In genomic region chr10:132317477-132317876, GRCh38 we compare ENCODE assay signal across 1 cellular context.
A peak's percentile ranks its signal among the peaks of the same experiment; 100 is the strongest.
TF ChIP-seq lines count a peak whose summit lies in the region.

No MANE protein-coding gene starts in this region.

TF ChIP-seq in HepG2, 621 proteins besides CTCF, POLR2A, EP300 and RAD21:
- TF ChIP-seq, protein P1, sequence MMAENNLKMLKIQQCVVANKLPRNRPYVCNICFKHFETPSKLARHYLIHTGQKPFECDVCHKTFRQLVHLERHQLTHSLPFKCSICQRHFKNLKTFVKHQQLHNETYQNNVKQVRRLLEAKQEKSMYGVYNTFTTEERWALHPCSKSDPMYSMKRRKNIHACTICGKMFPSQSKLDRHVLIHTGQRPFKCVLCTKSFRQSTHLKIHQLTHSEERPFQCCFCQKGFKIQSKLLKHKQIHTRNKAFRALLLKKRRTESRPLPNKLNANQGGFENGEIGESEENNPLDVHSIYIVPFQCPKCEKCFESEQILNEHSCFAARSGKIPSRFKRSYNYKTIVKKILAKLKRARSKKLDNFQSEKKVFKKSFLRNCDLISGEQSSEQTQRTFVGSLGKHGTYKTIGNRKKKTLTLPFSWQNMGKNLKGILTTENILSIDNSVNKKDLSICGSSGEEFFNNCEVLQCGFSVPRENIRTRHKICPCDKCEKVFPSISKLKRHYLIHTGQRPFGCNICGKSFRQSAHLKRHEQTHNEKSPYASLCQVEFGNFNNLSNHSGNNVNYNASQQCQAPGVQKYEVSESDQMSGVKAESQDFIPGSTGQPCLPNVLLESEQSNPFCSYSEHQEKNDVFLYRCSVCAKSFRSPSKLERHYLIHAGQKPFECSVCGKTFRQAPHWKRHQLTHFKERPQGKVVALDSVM (CRISPR knock-in tag; IDR thresholded peaks at IDR 0.05), result peak; percentile 90
- peak; percentile 34 for TF ChIP-seq FOSL2 (CRISPR knock-in tag; IDR thresholded peaks at IDR 0.05)
TF ChIP-seq in HepG2: peak in this region for 2; not testable (repeated sequence) for 619.
